ENCODE assay signal across 17 cellular contexts in genomic region chr1:160366731-160367515, GRCh38. TPM values are rescaled to one million over a fixed set of nuclear protein-coding genes. Genes with fewer than 3 reads are reported as not detected.
A peak's percentile ranks its signal among the peaks of the same experiment; 100 is the strongest.
DNase-seq lines count a peak whose midpoint lies in the region; ATAC-seq, FAIRE-seq and TF ChIP-seq lines count a peak whose summit lies in the region.
"Had no signal": no experiment of that assay in that cellular context is flagged by ENCODE, and none has a peak within 500 bp of the region (broad histone marks: within the 10 kb centered on the region; RNA-seq: fewer than 3 reads in every experiment).

Gene NHLH1 (plus strand): TSS chr1:160367071. CDS start chr1:160370732, 3,661 bp downstream.

- no peak within 1 kb of the TSS for H3T11ph ChIP-seq in H9 (ENCODE audit: low read length)

- no peak for TF ChIP-seq POLR2A in uterus (IDR thresholded peaks at IDR 0.05)

- H2BK120ac ChIP-seq in H9 (ENCODE audit: low read depth, low read length, poor library complexity, severe bottlenecking), result no peak within 1 kb of the TSS

- H3K36me3 ChIP-seq in BE2C (no peaks in the 10 kb centered on the region), SJCRH30 (no peaks in the 10 kb centered on the region), uterus (no peaks in the 10 kb centered on the region)
- H3K36me3 ChIP-seq: left ventricle myocardium inferior, prostate gland had no signal

- H3K9me3 Mint-ChIP-seq in H9, result no peaks in the 10 kb centered on the region

- peaks cover 0 to 2% (median 0%) of the 10 kb centered on the region in 3 experiments; a peak in 1 of 7 replicates for H3K36me3 Mint-ChIP-seq in H9 (ENCODE audit: insufficient read depth in 1 of 3, low read depth in 3 of 3)
- H3K36me3 Mint-ChIP-seq: activated naive CD8-positive, alpha-beta T cell had no signal

- no peak within 1 kb of the TSS for H3K4me3 Mint-ChIP-seq in H9
- H3K4me3 Mint-ChIP-seq: activated naive CD8-positive, alpha-beta T cell had no signal

- no peaks in the 10 kb centered on the region for H3K79me1 ChIP-seq in H9 (ENCODE audit: insufficient read depth, low read depth, low read length, poor library complexity, severe bottlenecking)

- H3K79me2 ChIP-seq in H9 (ENCODE audit: insufficient read depth, low read length), result no peaks in the 10 kb centered on the region

- H3K27ac ChIP-seq in H9 (ENCODE audit: insufficient read length, low read depth, low read length) (no peak within 1 kb of the TSS), SJCRH30 (peak within 1 kb of the TSS; percentile 76), uterus (no peak within 1 kb of the TSS)
- H3K27ac ChIP-seq: left ventricle myocardium inferior, prostate gland had no signal

- H4K5ac ChIP-seq in H9 (ENCODE audit: insufficient read length, low read depth, low read length), result no peak within 1 kb of the TSS

- peaks cover 39 to 65% of the 10 kb centered on the region in 2 experiments for H3K4me1 Mint-ChIP-seq in H9

- H3K4me2 ChIP-seq in H9 (ENCODE audit: insufficient read depth, insufficient read length, low read length), result no peak within 1 kb of the TSS

- TF ChIP-seq CTCF in BE2C (IDR thresholded peaks at IDR 0.05; ENCODE audit: low read depth, low read length) (no peak), H9 (conservative IDR thresholded peaks at IDR 0.05) (no peak), uterus (IDR thresholded peaks at IDR 0.05) (no peak)

- no peaks in the 10 kb centered on the region for H3K27me3 ChIP-seq in BE2C
- no peaks in the 10 kb centered on the region for H3K27me3 ChIP-seq in H9 (ENCODE audit: insufficient read depth, low read length)
- no peaks in the 10 kb centered on the region for H3K27me3 ChIP-seq in SJCRH30
- no peaks in the 10 kb centered on the region for H3K27me3 ChIP-seq in uterus

- no peaks in the 10 kb centered on the region for H3K4me1 ChIP-seq in BE2C
- no peaks in the 10 kb centered on the region; the same call in 1 of the 2 replicates for H3K4me1 ChIP-seq in H9 (ENCODE audit: insufficient read depth, low read length)
- H3K4me1 ChIP-seq in SJCRH30, result peaks cover 36% of the 10 kb centered on the region
- H3K4me1 ChIP-seq in uterus, result no peaks in the 10 kb centered on the region
- H3K4me1 ChIP-seq: left ventricle myocardium inferior, prostate gland had no signal

- H4K20me1 ChIP-seq in H9 (ENCODE audit: control insufficient read depth, insufficient read depth, insufficient read length), result no peaks in the 10 kb centered on the region

- ATAC-seq in left lobe of liver, result no peak
- ATAC-seq in HG03097 (IDR thresholded peaks at IDR 0.05; ENCODE audit: low FRiP score, unreplicated experiment), result no peak

- H2BK20ac ChIP-seq in H9 (ENCODE audit: low read depth, low read length, poor library complexity, severe bottlenecking), result no peak within 1 kb of the TSS

- no peak within 1 kb of the TSS for H2AK5ac ChIP-seq in H9 (ENCODE audit: insufficient read length, low read length)

- H3K14ac ChIP-seq in H9 (ENCODE audit: insufficient read depth, low read length), result no peak within 1 kb of the TSS; the same call in 1 of the 2 replicates

- no peak within 1 kb of the TSS for H3K23ac ChIP-seq in H9 (ENCODE audit: insufficient read length, low read depth, low read length)

- H3K4me3 ChIP-seq in BE2C (ENCODE audit: low read depth, low read length) (no peak within 1 kb of the TSS), SJCRH30 (peak within 1 kb of the TSS; percentile 50), uterus (no peak within 1 kb of the TSS)
- H3K4me3 ChIP-seq: left ventricle myocardium inferior, prostate gland had no signal

- H3K9me3 ChIP-seq in BE2C (no peaks in the 10 kb centered on the region), H9 (ENCODE audit: control insufficient read depth, low read depth, low read length) (no peaks in the 10 kb centered on the region), SJCRH30 (replicated peaks) (no peaks in the 10 kb centered on the region), uterus (no peaks in the 10 kb centered on the region)
- H3K9me3 ChIP-seq: left ventricle myocardium inferior, prostate gland had no signal

- no peak within 1 kb of the TSS for H4K8ac ChIP-seq in H9 (replicated peaks; ENCODE audit: insufficient read length, low read depth, low read length)

- H3K4ac ChIP-seq in H9 (ENCODE audit: low read depth, low read length), result no peak within 1 kb of the TSS

- H4K91ac ChIP-seq in H9 (ENCODE audit: insufficient read length, low read depth, low read length), result no peak within 1 kb of the TSS

- no peak within 1 kb of the TSS for H2BK5ac ChIP-seq in H9 (ENCODE audit: insufficient read length, low read length)

- H3K23me2 ChIP-seq in H9 (ENCODE audit: insufficient read length, low read depth, low read length, poor library complexity, severe bottlenecking), result no peaks in the 10 kb centered on the region

- no peak within 1 kb of the TSS for H3K56ac ChIP-seq in H9 (ENCODE audit: insufficient read length, low read depth, low read length)

- no peak within 1 kb of the TSS for H2BK12ac ChIP-seq in H9 (ENCODE audit: insufficient read length, low read depth, low read length)

- no CpG with 5 or more reads among the region's 15 CpGs for WGBS in H9 (ENCODE audit: extremely low coverage, insufficient read length, low lambda C conversion rate)

- H3K27me3 Mint-ChIP-seq in H9 (ENCODE audit: low read depth), result peaks cover 4% of the 10 kb centered on the region; the same call in 1 of the 2 replicates
- H3K27me3 Mint-ChIP-seq: activated naive CD8-positive, alpha-beta T cell had no signal

- H3K9ac ChIP-seq in H9 (ENCODE audit: extremely low read depth, insufficient read length, low read length), result no peak within 1 kb of the TSS

- H3K27ac Mint-ChIP-seq in H9, result peak within 1 kb of the TSS in 2 of 3 experiments; percentile 63 to 69; a peak in 5 of 7 replicates
- H3K27ac Mint-ChIP-seq: activated naive CD8-positive, alpha-beta T cell had no signal

- peak within 1 kb of the TSS; percentile 4 for H3K18ac ChIP-seq in H9 (ENCODE audit: insufficient read length, low read depth, low read length)

- DNase-seq in BE2C (peak; percentile 55), H9 (no peak), SJCRH30 (peak; percentile 86 to 88), left lobe of liver (ENCODE audit: low spot score) (peak; percentile 21), uterus (no peak), GM19239 (ENCODE audit: insufficient read length, low spot score) (no peak), Kasumi-1 (lab: John Stamatoyannopoulos, UW) (no peak)
- DNase-seq: activated CD4-positive, alpha-beta T cell treated with anti-CD3 and anti-CD28 coated beads for 1 hour; DMS153; effector CD8-positive, alpha-beta T cell; left ventricle myocardium inferior; NCI-H1930; stimulated activated CD4-positive, alpha-beta T cell treated with anti-CD3 and anti-CD28 coated beads, Interleukin-12 subunit alpha, Interleukin-12 subunit beta, amount 100 ng/mL, for 4 hours had no signal

- H2AFZ ChIP-seq in H9 (ENCODE audit: low read length), result no peak within 1 kb of the TSS

- intact Hi-C loops in uterus (cut with DNase I; ENCODE audit: low total_unique reads), result no loop called here

- no peak within 1 kb of the TSS for H2BK15ac ChIP-seq in H9 (ENCODE audit: low read depth, low read length)

- FAIRE-seq in GM19239 (lab: Jason Lieb, UNC), result no peak

RNA-seq across cellular contexts. Expression of gene NHLH1, which starts in this region (rescaled TPM):
- 4.6 TPM for polyA plus RNA-seq in BE2C (2012; ENCODE audit: insufficient read depth, insufficient read length, low read depth)
- total RNA-seq in H9 (2021), result 1.3 and 1.5 TPM in 2 replicates
- 1.4 and 2.2 TPM in 2 replicates for total RNA-seq in SJCRH30 (2014; rRNA removed; shearing (Covaris generic))
- 0.10 TPM for total RNA-seq in left lobe of liver
- not detected for total RNA-seq in uterus
- total RNA-seq: cardiac septum, left ventricle myocardium inferior, prostate gland had no signal

Comparison
In these comparisons a context has a peak if more than half of its experiments do, and no peak if none do; other contexts are left out.
1. Peak in DNase-seq in left lobe of liver; RNA of the gene not detected or under 1 TPM.
2. DNase-seq: peak in BE2C (single experiment) and SJCRH30 (2 of 2); none in H9 (single experiment), uterus (0 of 2), GM19239 (single experiment) and Kasumi-1 (0 of 2).